ENCODE assay signal across 12 cellular contexts in genomic region chr4:118834070-118834469, GRCh38. TPM values are rescaled to one million over a fixed set of nuclear protein-coding genes. Genes with fewer than 3 reads are reported as not detected.
DNase-seq lines count a peak whose midpoint lies in the region; TF ChIP-seq lines count a peak whose summit lies in the region.
"Had no signal": no experiment of that assay in that cellular context is flagged by ENCODE, and none has a peak within 500 bp of the region (broad histone marks: within the 10 kb centered on the region; RNA-seq: fewer than 3 reads in every experiment).

No MANE protein-coding gene starts in this region.

- H3K36me3 Mint-ChIP-seq in activated naive CD4-positive, alpha-beta T cell treated with anti-CD3 and anti-CD28 coated beads, Interleukin-2, amount 10 ng/mL, durations not matched to agents 7 days and 5 days: peaks cover 28% of the 10 kb centered on the region
- peaks cover 23% of the 10 kb centered on the region for H3K36me3 Mint-ChIP-seq in type B pancreatic cell

- H3K4me2 ChIP-seq in SU-DHL-6 (ENCODE audit: low read depth, low read length, poor library complexity, severe bottlenecking) (peak overlapping the region; percentile 91), hepatocyte (peak overlapping the region; percentile 75)

- H2AFZ ChIP-seq in SU-DHL-6 (ENCODE audit: low read depth, low read length, severe bottlenecking) (no peak overlapping the region), hepatocyte (no peak overlapping the region)

- 64% methylated on average over 4 of the region's 4 CpGs for WGBS in hepatocyte (ENCODE audit: low lambda C conversion rate, missing lambda C conversion rate)

- H3K27me3 Mint-ChIP-seq in activated naive CD4-positive, alpha-beta T cell treated with anti-CD3 and anti-CD28 coated beads, Interleukin-2, amount 10 ng/mL, durations not matched to agents 7 days and 5 days: no peaks in the 10 kb centered on the region
- no peaks in the 10 kb centered on the region for H3K27me3 Mint-ChIP-seq in type B pancreatic cell

- H3K4me1 ChIP-seq in hepatocyte (ENCODE audit: insufficient read depth): peaks cover 22% of the 10 kb centered on the region

- peak overlapping the region; percentile 24 for H3K4me3 Mint-ChIP-seq in activated naive CD4-positive, alpha-beta T cell treated with anti-CD3 and anti-CD28 coated beads, Interleukin-2, amount 10 ng/mL, durations not matched to agents 7 days and 5 days
- H3K4me3 Mint-ChIP-seq in type B pancreatic cell: peak overlapping the region; percentile 72

- H3K79me2 ChIP-seq in SU-DHL-6 (ENCODE audit: insufficient read depth, low read length) (peaks cover 19% of the 10 kb centered on the region), hepatocyte (peaks cover 58% of the 10 kb centered on the region)

- H3K27ac ChIP-seq in SU-DHL-6 (ENCODE audit: low read depth, low read length) (no peak overlapping the region), hepatocyte (peak overlapping the region; percentile 99)
- H3K27ac ChIP-seq: SJCRH30 had no signal

- H3K27ac Mint-ChIP-seq in activated naive CD4-positive, alpha-beta T cell treated with anti-CD3 and anti-CD28 coated beads, Interleukin-2, amount 10 ng/mL, durations not matched to agents 7 days and 5 days: no peak overlapping the region
- H3K27ac Mint-ChIP-seq in type B pancreatic cell: peak overlapping the region; percentile 66
- H3K27ac Mint-ChIP-seq: activated naive CD4-positive, alpha-beta T cell treated with anti-CD3 and anti-CD28 coated beads for 36 hours had no signal

- H3K9me3 Mint-ChIP-seq in activated naive CD4-positive, alpha-beta T cell treated with anti-CD3 and anti-CD28 coated beads, Interleukin-2, amount 10 ng/mL, durations not matched to agents 7 days and 5 days: no peaks in the 10 kb centered on the region
- no peaks in the 10 kb centered on the region for H3K9me3 Mint-ChIP-seq in type B pancreatic cell
- H3K9me3 Mint-ChIP-seq: activated naive CD4-positive, alpha-beta T cell treated with anti-CD3 and anti-CD28 coated beads for 36 hours had no signal

- H3K9me3 ChIP-seq in SU-DHL-6 (ENCODE audit: insufficient read depth, low read length): no peaks in the 10 kb centered on the region
- no peaks in the 10 kb centered on the region for H3K9me3 ChIP-seq in hepatocyte (ENCODE audit: low read depth)
- H3K9me3 ChIP-seq: SJCRH30 had no signal

- H3K4me1 Mint-ChIP-seq in activated naive CD4-positive, alpha-beta T cell treated with anti-CD3 and anti-CD28 coated beads, Interleukin-2, amount 10 ng/mL, durations not matched to agents 7 days and 5 days: peaks cover 30% of the 10 kb centered on the region
- peaks cover 15% of the 10 kb centered on the region for H3K4me1 Mint-ChIP-seq in type B pancreatic cell (ENCODE audit: unreplicated experiment)

- no peaks in the 10 kb centered on the region for H3K27me3 ChIP-seq in SU-DHL-6 (ENCODE audit: low read length)
- no peaks in the 10 kb centered on the region for H3K27me3 ChIP-seq in hepatocyte
- H3K27me3 ChIP-seq: SJCRH30 had no signal

- DNase-seq in activated naive CD4-positive, alpha-beta T cell treated with anti-CD3 and anti-CD28 coated beads, Interleukin-2, amount 10 ng/mL, durations not matched to agents 7 days and 5 days: no peak
- DNase-seq in activated naive CD4-positive, alpha-beta T cell treated with Interleukin-2 at 50 U/mL for 16 hours: no peak
- no peak for DNase-seq in hepatocyte (ENCODE audit: low spot score)
- no peak for DNase-seq in type B pancreatic cell (ENCODE audit: extremely low spot score, unreplicated experiment)
- DNase-seq in activated CD4-positive, CD25-positive, alpha-beta regulatory T cell (lab: John Stamatoyannopoulos, UW): no peak
- DNase-seq in stimulated activated CD4-positive, alpha-beta T cell treated with anti-CD3 and anti-CD28 coated beads, Interleukin-4, amount 100 ng/mL, for 24 hours: no peak
- no peak for DNase-seq in pons (ENCODE audit: low spot score)
- DNase-seq: activated naive CD4-positive, alpha-beta T cell treated with anti-CD3 and anti-CD28 coated beads for 36 hours; islet precursor cell; SJCRH30 had no signal

- H3K9me2 ChIP-seq in SU-DHL-6 (replicated peaks; ENCODE audit: insufficient read depth, low read length) (no peaks in the 10 kb centered on the region), hepatocyte (replicated peaks; ENCODE audit: insufficient read depth) (no peaks in the 10 kb centered on the region)

- H3F3A ChIP-seq in SU-DHL-6 (ENCODE audit: insufficient read depth): no peaks in the 10 kb centered on the region

- H4K20me1 ChIP-seq in SU-DHL-6 (ENCODE audit: low read depth, low read length) (no peaks in the 10 kb centered on the region), hepatocyte (ENCODE audit: insufficient read depth, poor library complexity, severe bottlenecking) (peaks cover 48% of the 10 kb centered on the region)

- TF ChIP-seq CTCF in SU-DHL-6 (IDR thresholded peaks at IDR 0.05; ENCODE audit: insufficient read depth, low read length, poor library complexity, severe bottlenecking) (no peak), hepatocyte (IDR thresholded peaks at IDR 0.05; ENCODE audit: poor library complexity) (no peak), type B pancreatic cell (conservative IDR thresholded peaks at IDR 0.05) (no peak)

- H3K4me3 ChIP-seq in SU-DHL-6 (ENCODE audit: insufficient read depth, low read length, poor library complexity, severe bottlenecking) (no peak overlapping the region), hepatocyte (peak overlapping the region; percentile 84)

- H3K36me3 ChIP-seq in SU-DHL-6 (ENCODE audit: low read length) (no peaks in the 10 kb centered on the region), hepatocyte (replicated peaks; ENCODE audit: insufficient read depth, low read depth) (peaks cover 6% of the 10 kb centered on the region)

- no peak overlapping the region for H3K9ac ChIP-seq in SU-DHL-6 (ENCODE audit: low read length)

- CTCF ChIA-PET in activated naive CD4-positive, alpha-beta T cell treated with anti-CD3 and anti-CD28 coated beads, Interleukin-2, amount 10 ng/mL, durations not matched to agents 7 days and 5 days (lab: Charles Lee): interaction anchor here (0.6 kb wide), 1 partner anchor 18 kb away, joined by 3 read pairs; no protein-coding TSS in a partner anchor

RNA-seq across cellular contexts. Expression of gene SEC24D, which starts 1.9 kb away (rescaled TPM):
- total RNA-seq in hepatocyte (88.1 and 97.4 TPM in 2 replicates), type B pancreatic cell (ENCODE audit: low replicate concordance) (53.9 and 87.6 TPM in 2 replicates)
- 81.9 and 87.4 TPM in 2 replicates for polyA plus RNA-seq in hepatocyte

RNA-seq across cellular contexts. Expression of gene SYNPO2, which starts 54.6 kb away (rescaled TPM):
- 10.3 and 12.6 TPM in 2 replicates for total RNA-seq in hepatocyte
- polyA plus RNA-seq in hepatocyte: 3.1 and 3.5 TPM in 2 replicates
- total RNA-seq in type B pancreatic cell (ENCODE audit: low replicate concordance): 20.1 and 22.9 TPM in 2 replicates
- total RNA-seq: HT-29 had no signal
